Comparison of ENCODE assay signal across 1 cellular context in genomic region chr7:158740657-158741293, GRCh38.
TF ChIP-seq lines count a peak whose summit lies in the region.

No MANE protein-coding gene starts in this region.

TF ChIP-seq in GM23338, 12 proteins besides CTCF, POLR2A, EP300 and RAD21 (continued from another document):
- TF ChIP-seq, protein P1, sequence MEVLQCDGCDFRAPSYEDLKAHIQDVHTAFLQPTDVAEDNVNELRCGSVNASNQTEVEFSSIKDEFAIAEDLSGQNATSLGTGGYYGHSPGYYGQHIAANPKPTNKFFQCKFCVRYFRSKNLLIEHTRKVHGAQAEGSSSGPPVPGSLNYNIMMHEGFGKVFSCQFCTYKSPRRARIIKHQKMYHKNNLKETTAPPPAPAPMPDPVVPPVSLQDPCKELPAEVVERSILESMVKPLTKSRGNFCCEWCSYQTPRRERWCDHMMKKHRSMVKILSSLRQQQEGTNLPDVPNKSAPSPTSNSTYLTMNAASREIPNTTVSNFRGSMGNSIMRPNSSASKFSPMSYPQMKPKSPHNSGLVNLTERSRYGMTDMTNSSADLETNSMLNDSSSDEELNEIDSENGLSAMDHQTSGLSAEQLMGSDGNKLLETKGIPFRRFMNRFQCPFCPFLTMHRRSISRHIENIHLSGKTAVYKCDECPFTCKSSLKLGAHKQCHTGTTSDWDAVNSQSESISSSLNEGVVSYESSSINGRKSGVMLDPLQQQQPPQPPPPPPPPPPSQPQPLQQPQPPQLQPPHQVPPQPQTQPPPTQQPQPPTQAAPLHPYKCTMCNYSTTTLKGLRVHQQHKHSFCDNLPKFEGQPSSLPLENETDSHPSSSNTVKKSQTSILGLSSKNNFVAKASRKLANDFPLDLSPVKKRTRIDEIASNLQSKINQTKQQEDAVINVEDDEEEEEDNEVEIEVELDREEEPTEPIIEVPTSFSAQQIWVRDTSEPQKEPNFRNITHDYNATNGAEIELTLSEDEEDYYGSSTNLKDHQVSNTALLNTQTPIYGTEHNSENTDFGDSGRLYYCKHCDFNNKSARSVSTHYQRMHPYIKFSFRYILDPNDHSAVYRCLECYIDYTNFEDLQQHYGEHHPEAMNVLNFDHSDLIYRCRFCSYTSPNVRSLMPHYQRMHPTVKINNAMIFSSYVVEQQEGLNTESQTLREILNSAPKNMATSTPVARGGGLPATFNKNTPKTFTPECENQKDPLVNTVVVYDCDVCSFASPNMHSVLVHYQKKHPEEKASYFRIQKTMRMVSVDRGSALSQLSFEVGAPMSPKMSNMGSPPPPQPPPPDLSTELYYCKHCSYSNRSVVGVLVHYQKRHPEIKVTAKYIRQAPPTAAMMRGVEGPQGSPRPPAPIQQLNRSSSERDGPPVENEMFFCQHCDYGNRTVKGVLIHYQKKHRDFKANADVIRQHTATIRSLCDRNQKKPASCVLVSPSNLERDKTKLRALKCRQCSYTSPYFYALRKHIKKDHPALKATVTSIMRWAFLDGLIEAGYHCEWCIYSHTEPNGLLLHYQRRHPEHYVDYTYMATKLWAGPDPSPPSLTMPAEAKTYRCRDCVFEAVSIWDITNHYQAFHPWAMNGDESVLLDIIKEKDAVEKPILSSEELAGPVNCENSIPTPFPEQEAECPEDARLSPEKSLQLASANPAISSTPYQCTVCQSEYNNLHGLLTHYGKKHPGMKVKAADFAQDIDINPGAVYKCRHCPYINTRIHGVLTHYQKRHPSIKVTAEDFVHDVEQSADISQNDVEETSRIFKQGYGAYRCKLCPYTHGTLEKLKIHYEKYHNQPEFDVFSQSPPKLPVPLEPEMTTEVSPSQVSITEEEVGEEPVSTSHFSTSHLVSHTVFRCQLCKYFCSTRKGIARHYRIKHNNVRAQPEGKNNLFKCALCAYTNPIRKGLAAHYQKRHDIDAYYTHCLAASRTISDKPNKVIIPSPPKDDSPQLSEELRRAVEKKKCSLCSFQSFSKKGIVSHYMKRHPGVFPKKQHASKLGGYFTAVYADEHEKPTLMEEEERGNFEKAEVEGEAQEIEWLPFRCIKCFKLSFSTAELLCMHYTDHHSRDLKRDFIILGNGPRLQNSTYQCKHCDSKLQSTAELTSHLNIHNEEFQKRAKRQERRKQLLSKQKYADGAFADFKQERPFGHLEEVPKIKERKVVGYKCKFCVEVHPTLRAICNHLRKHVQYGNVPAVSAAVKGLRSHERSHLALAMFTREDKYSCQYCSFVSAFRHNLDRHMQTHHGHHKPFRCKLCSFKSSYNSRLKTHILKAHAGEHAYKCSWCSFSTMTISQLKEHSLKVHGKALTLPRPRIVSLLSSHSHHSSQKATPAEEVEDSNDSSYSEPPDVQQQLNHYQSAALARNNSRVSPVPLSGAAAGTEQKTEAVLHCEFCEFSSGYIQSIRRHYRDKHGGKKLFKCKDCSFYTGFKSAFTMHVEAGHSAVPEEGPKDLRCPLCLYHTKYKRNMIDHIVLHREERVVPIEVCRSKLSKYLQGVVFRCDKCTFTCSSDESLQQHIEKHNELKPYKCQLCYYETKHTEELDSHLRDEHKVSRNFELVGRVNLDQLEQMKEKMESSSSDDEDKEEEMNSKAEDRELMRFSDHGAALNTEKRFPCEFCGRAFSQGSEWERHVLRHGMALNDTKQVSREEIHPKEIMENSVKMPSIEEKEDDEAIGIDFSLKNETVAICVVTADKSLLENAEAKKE (CRISPR knock-in tag; IDR thresholded peaks at IDR 0.05): no peak
- TF ChIP-seq ZNF114 (CRISPR knock-in tag; IDR thresholded peaks at IDR 0.05) (no peak), STAT1 (IDR thresholded peaks at IDR 0.05; ENCODE audit: unreplicated experiment) (no peak), EZH2phosphoT487 (IDR thresholded peaks at IDR 0.05; ENCODE audit: unreplicated experiment) (no peak), ZNF331 (CRISPR knock-in tag; IDR thresholded peaks at IDR 0.05; ENCODE audit: low read depth) (no peak), JUNB (IDR thresholded peaks at IDR 0.05; ENCODE audit: unreplicated experiment) (no peak)
